8 cellular contexts compared by ENCODE assay signal in the genomic region with DNA sequence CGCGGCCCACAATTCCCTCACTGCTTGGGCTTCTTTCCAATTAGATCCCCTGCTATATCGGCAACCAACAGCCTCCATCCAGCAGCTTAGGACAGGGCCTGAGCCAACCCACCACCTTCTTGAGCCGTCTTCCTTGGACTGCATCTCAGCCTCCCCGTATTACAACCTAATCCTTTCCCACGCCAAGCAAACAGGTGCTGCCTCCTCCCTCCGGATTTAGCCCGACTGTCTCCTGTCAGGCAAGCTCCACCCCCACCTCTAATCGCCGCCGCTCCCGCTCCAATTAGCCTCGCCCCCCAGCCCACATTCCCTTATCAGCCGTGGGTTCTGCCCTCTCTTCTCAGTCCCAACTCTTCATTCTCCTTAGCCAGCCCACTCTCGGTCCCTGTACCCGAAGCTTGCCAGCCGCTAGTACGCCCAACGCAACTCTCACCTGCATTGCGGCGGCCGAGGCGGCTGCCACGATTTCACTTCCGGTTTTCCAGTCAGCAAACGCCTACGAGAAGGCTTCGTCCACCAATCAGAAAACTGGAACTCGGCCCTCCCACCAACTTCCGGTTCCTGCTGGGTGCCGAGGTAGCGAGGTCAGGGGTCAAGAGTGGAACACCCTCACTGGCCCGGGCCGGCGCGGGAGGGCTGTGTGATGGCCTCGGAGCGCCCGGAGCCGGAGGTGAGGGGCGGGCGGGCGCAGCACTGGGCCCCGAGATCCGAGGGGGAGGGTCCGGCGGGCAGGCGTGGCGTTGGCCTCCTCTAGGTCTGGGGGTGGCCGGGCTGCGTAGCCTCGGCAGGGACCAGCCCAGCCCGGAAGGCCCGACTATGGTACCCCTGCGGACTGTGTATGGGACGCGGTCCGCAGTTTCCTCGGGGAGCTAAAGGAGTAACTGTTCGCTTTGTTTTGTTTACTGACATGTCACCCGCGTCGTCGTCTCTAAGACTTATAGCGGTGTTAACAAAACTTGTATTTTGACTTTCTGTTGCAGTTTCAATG. TPM values are rescaled to one million over a fixed set of nuclear protein-coding genes. Genes with fewer than 3 reads are reported as not detected.
A peak's percentile ranks its signal among the peaks of the same experiment; 100 is the strongest.
DNase-seq lines count a peak whose midpoint lies in the region; ATAC-seq, FAIRE-seq and TF ChIP-seq lines count a peak whose summit lies in the region.

A gene with protein sequence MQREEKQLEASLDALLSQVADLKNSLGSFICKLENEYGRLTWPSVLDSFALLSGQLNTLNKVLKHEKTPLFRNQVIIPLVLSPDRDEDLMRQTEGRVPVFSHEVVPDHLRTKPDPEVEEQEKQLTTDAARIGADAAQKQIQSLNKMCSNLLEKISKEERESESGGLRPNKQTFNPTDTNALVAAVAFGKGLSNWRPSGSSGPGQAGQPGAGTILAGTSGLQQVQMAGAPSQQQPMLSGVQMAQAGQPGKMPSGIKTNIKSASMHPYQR (minus strand): TSS at position 475 of the 988 bp plus-strand sequence. CDS start 36 bp downstream, at position 439.
SZT2 (plus strand) TSS at position 574 of the 988 bp plus-strand sequence; CDS start at position 644, 70 bp downstream.

- TF ChIP-seq POLR2A in esophagus muscularis mucosa (IDR thresholded peaks at IDR 0.05; ENCODE audit: low read depth) = peak; percentile 76

- H3K9me2 ChIP-seq in Karpas-422 (replicated peaks; ENCODE audit: insufficient read depth, low read length) = no peaks in the 10 kb centered on the region

- H3K27me3 Mint-ChIP-seq in activated T-cell treated with anti-CD3 and anti-CD28 coated beads, Interleukin-2, amount 50 U/mL, for 72 hours (ENCODE audit: low read depth) = no peaks in the 10 kb centered on the region

- peak; percentile 87 for DNase-seq in DMS53 treated with DMSO at 0.1 percent for 48 hours (lab: John Stamatoyannopoulos, UW; ENCODE audit: unreplicated experiment)
- DNase-seq in Karpas-422 = peak; percentile 98
- peak; percentile 88 for DNase-seq in RCC 7860 (ENCODE audit: low spot score)
- peak; percentile 94 to 97 for DNase-seq in activated T-cell treated with anti-CD3 and anti-CD28 coated beads, Interleukin-2, amount 50 U/mL, for 72 hours
- peak; percentile 99 for DNase-seq in esophagus muscularis mucosa (ENCODE audit: extremely low spot score)
- DNase-seq in stimulated activated CD8-positive, alpha-beta memory T cell treated with anti-CD3 and anti-CD28 coated beads, Interleukin-7, amount 100 ng/mL, for 24 hours (ENCODE audit: low read depth) = peak; percentile 85

- H3K27me3 ChIP-seq in Karpas-422 (ENCODE audit: low read length) (no peaks in the 10 kb centered on the region), esophagus muscularis mucosa (no peaks in the 10 kb centered on the region), muscle layer of duodenum (ENCODE audit: low read depth, low read length) (no peaks in the 10 kb centered on the region)

- peak within 1 kb of the TSS; percentile 83 for H3K4me2 ChIP-seq in Karpas-422 (ENCODE audit: low read depth, low read length, poor library complexity, severe bottlenecking)

- H3K9me3 ChIP-seq in Karpas-422 (ENCODE audit: low read length) = no peaks in the 10 kb centered on the region
- H3K9me3 ChIP-seq in esophagus muscularis mucosa = no peaks in the 10 kb centered on the region
- no peaks in the 10 kb centered on the region for H3K9me3 ChIP-seq in muscle layer of duodenum (ENCODE audit: control insufficient read depth in 1 of 2, low read length in 2 of 2)

- H3K27ac ChIP-seq in Karpas-422 (ENCODE audit: low read length) (peak within 1 kb of the TSS; percentile 7; the same call in 1 of the 2 replicates), esophagus muscularis mucosa (replicated peaks in 1 of 4) (peak within 1 kb of the TSS; percentile 82 to 91 (median 86)), muscle layer of duodenum (ENCODE audit: low read length) (peak within 1 kb of the TSS; percentile 91)

- no peaks in the 10 kb centered on the region for H3K9me3 Mint-ChIP-seq in activated T-cell treated with anti-CD3 and anti-CD28 coated beads, Interleukin-2, amount 50 U/mL, for 72 hours

- WGBS in esophagus muscularis mucosa = under 1% methylated on average over 43 of the region's 65 CpGs

- 0 out of 2 replicates have a peak, but pooled peaks cover 13% of the 10 kb centered on the region for H4K20me1 ChIP-seq in Karpas-422 (ENCODE audit: insufficient read depth, low read depth, low read length)

- H3K9ac ChIP-seq in Karpas-422 (ENCODE audit: low read length) = peak within 1 kb of the TSS; percentile 93

- H2AFZ ChIP-seq in Karpas-422 (ENCODE audit: low read length) = peak within 1 kb of the TSS; percentile 90

- H3K4me1 ChIP-seq in Karpas-422 (ENCODE audit: low read length) (peaks cover 27% of the 10 kb centered on the region), esophagus muscularis mucosa (peaks cover 24 to 40% (median 30%) of the 10 kb centered on the region in 4 donors), muscle layer of duodenum (ENCODE audit: control insufficient read depth in 1 of 2, insufficient read depth in 2 of 2, low read length in 2 of 2) (peaks cover 9 to 29% of the 10 kb centered on the region in 2 donors)

- FAIRE-seq in RCC 7860 (lab: Jason Lieb, UNC) = peak; percentile 62

- TF ChIP-seq EP300 in esophagus muscularis mucosa (IDR thresholded peaks at IDR 0.05) = no peak

- H3K79me2 ChIP-seq in Karpas-422 (ENCODE audit: low read length) = peaks cover 64% of the 10 kb centered on the region

- H3K27ac Mint-ChIP-seq in activated T-cell treated with anti-CD3 and anti-CD28 coated beads, Interleukin-2, amount 50 U/mL, for 72 hours = peak within 1 kb of the TSS; percentile 99

- peak within 1 kb of the TSS; percentile 96 to 99 for H3K4me3 Mint-ChIP-seq in activated T-cell treated with anti-CD3 and anti-CD28 coated beads, Interleukin-2, amount 50 U/mL, for 72 hours

- TF ChIP-seq CTCF in esophagus muscularis mucosa (IDR thresholded peaks at IDR 0.05) = no peak

- H3K36me3 ChIP-seq in Karpas-422 (ENCODE audit: insufficient read depth, low read length) = peaks cover 27% of the 10 kb centered on the region; the same call in 1 of the 2 replicates
- H3K36me3 ChIP-seq in esophagus muscularis mucosa = peaks cover 22 to 31% (median 27%) of the 10 kb centered on the region in 4 donors
- peaks cover 28 to 30% of the 10 kb centered on the region in 2 donors for H3K36me3 ChIP-seq in muscle layer of duodenum (ENCODE audit: control insufficient read depth in 1 of 2, insufficient read depth in 2 of 2, low read length in 2 of 2)

- ATAC-seq in GM21786 (IDR thresholded peaks at IDR 0.05; ENCODE audit: unreplicated experiment) = peak; percentile 95
- ATAC-seq in activated T-cell treated with anti-CD3 and anti-CD28 coated beads, Interleukin-2, amount 50 U/mL, for 72 hours (replicated peaks in 1 of 2) = peak; percentile 99 to 100

- intact Hi-C loops in esophagus muscularis mucosa (cut with DNase I) = no loop called here

- H3K4me3 ChIP-seq in Karpas-422 (ENCODE audit: low read length) (peak within 1 kb of the TSS; percentile 98), esophagus muscularis mucosa (peak within 1 kb of the TSS; percentile 81 to 92 (median 89)), muscle layer of duodenum (ENCODE audit: low read depth in 1 of 2, low read length in 2 of 2) (peak within 1 kb of the TSS; percentile 92 to 98)

- H3K36me3 Mint-ChIP-seq in activated T-cell treated with anti-CD3 and anti-CD28 coated beads, Interleukin-2, amount 50 U/mL, for 72 hours (ENCODE audit: insufficient read depth in 2 of 2) = peaks cover 14 to 30% of the 10 kb centered on the region in 2 donors

- peaks cover 52% of the 10 kb centered on the region for H3K4me1 Mint-ChIP-seq in activated T-cell treated with anti-CD3 and anti-CD28 coated beads, Interleukin-2, amount 50 U/mL, for 72 hours (ENCODE audit: low read depth)

RNA-seq across cellular contexts. Expression of the first gene that starts in this region (rescaled TPM):
- total RNA-seq in Karpas-422 (2014; rRNA removed; shearing (Covaris generic); ENCODE audit: low replicate concordance) = 42.5 and 50.7 TPM in 2 replicates
- total RNA-seq in activated T-cell treated with anti-CD3 and anti-CD28 coated beads, Interleukin-2, amount 50 U/mL, for 72 hours = 10 to 100 TPM; 64.2 to 71.1 TPM
- 10 to 100 TPM; 27.6 to 34.1 (median 32.0) TPM for total RNA-seq in esophagus muscularis mucosa

RNA-seq across cellular contexts. Expression of gene SZT2, which starts in this region (rescaled TPM):
- 24.9 and 31.3 TPM in 2 replicates for total RNA-seq in Karpas-422 (2014; rRNA removed; shearing (Covaris generic); ENCODE audit: low replicate concordance)
- total RNA-seq in activated T-cell treated with anti-CD3 and anti-CD28 coated beads, Interleukin-2, amount 50 U/mL, for 72 hours = 10 to 100 TPM; 51.4 to 51.6 TPM
- 10 to 100 TPM; 25.2 to 45.9 (median 31.3) TPM for total RNA-seq in esophagus muscularis mucosa

Comparison
In these comparisons a context has a peak if more than half of its experiments do, and no peak if none do; other contexts are left out.
1. Peak in every context shown above with its lines: DNase-seq, ATAC-seq, H3K4me3 ChIP-seq and H3K27ac ChIP-seq.
2. H3K27ac ChIP-seq: peak in every context shown above with its lines; median percentile 91 in muscle layer of duodenum; 86 in esophagus muscularis mucosa; 7 in Karpas-422.